Comparison of ENCODE assay signal across 1 cellular context in genomic region chr7:32891800-32892520, GRCh38.
A peak's percentile ranks its signal among the peaks of the same experiment; 100 is the strongest.
TF ChIP-seq lines count a peak whose summit lies in the region.

No MANE protein-coding gene starts in this region.

TF ChIP-seq in K562, 482 proteins besides CTCF, POLR2A, EP300 and RAD21 (continued from another document and continues in another):
- TF ChIP-seq TFE3 (CRISPR knock-in tag; IDR thresholded peaks at IDR 0.05) (no peak), IFI16 (CRISPR knock-in tag; IDR thresholded peaks at IDR 0.05) (no peak), ZBTB49 (CRISPR knock-in tag; IDR thresholded peaks at IDR 0.05; ENCODE audit: borderline replicate concordance) (no peak), ZBTB8A (IDR thresholded peaks at IDR 0.05; ENCODE audit: partially characterized antibody) (no peak), CREB1 (IDR thresholded peaks at IDR 0.05) (peak; percentile 28), CREB1 (CRISPR knock-in tag; IDR thresholded peaks at IDR 0.05) (peak; percentile 32; the same call in 1 of the 2 replicates), HINFP (tag; conservative IDR thresholded peaks at IDR 0.05; ENCODE audit: low read depth) (no peak), SMC3 (conservative IDR thresholded peaks at IDR 0.05; ENCODE audit: insufficient read depth, low read depth, low read length) (no peak), ZC3H4 (CRISPR knock-in tag; IDR thresholded peaks at IDR 0.05; ENCODE audit: borderline replicate concordance) (no peak), SMARCA4 (IDR thresholded peaks at IDR 0.05) (0 out of 2 replicates have a peak, but pooled peaks have one; percentile 4), ZNF224 (CRISPR knock-in tag; IDR thresholded peaks at IDR 0.05) (no peak), SFPQ (IDR thresholded peaks at IDR 0.05; ENCODE audit: low read depth, low read length) (no peak), TAF7 (tag; IDR thresholded peaks at IDR 0.05) (0 out of 2 replicates have a peak, but pooled peaks have one; percentile 15), POLR3G (IDR thresholded peaks at IDR 0.05; ENCODE audit: extremely low read depth, insufficient read length, insufficient replicate concordance) (no peak), HCFC1 (IDR thresholded peaks at IDR 0.05; ENCODE audit: low read depth, low read length) (no peak), ZNF232 (CRISPR knock-in tag; IDR thresholded peaks at IDR 0.05) (no peak), POLR2G (IDR thresholded peaks at IDR 0.05; ENCODE audit: low read depth, low read length) (peak; percentile 59), RFX1 (IDR thresholded peaks at IDR 0.05) (no peak), MAFK (IDR thresholded peaks at IDR 0.05; ENCODE audit: low read length) (no peak), RB1 (IDR thresholded peaks at IDR 0.05; ENCODE audit: low read depth) (peak; percentile 4; the same call in 1 of the 2 replicates), TCF15 (CRISPR knock-in tag; IDR thresholded peaks at IDR 0.05) (no peak), ZBTB7A (IDR thresholded peaks at IDR 0.05; ENCODE audit: borderline replicate concordance, control insufficient read depth, low read depth, low read length) (peak; percentile 76; the same call in 1 of the 2 replicates), BDP1 (IDR thresholded peaks at IDR 0.05; ENCODE audit: insufficient read depth, insufficient read length) (no peak), ZNF444 (CRISPR knock-in tag; IDR thresholded peaks at IDR 0.05) (no peak), TBP (optimal IDR thresholded peaks at IDR 0.05; ENCODE audit: low read depth, low read length) (peak; percentile 30), ATF6 (CRISPR knock-in tag; IDR thresholded peaks at IDR 0.05) (no peak), HNRNPK (IDR thresholded peaks at IDR 0.05; ENCODE audit: low read depth, low read length, poor library complexity, severe bottlenecking) (no peak), ZNF280B (CRISPR knock-in tag; IDR thresholded peaks at IDR 0.05) (no peak), ZNF830 (CRISPR knock-in tag; IDR thresholded peaks at IDR 0.05) (no peak), ZNF76 (CRISPR knock-in tag; IDR thresholded peaks at IDR 0.05; ENCODE audit: borderline replicate concordance) (no peak), TSC22D4 (tag; IDR thresholded peaks at IDR 0.05) (no peak), PHF8 (IDR thresholded peaks at IDR 0.05; ENCODE audit: borderline replicate concordance, low read length) (peak; percentile 52; the same call in 1 of the 2 replicates), MCM7 (IDR thresholded peaks at IDR 0.05) (no peak), ELF2 (CRISPR knock-in tag; IDR thresholded peaks at IDR 0.05) (no peak), FOXJ2 (tag; IDR thresholded peaks at IDR 0.05) (peak; percentile 48; the same call in 1 of the 2 replicates), PTBP1 (IDR thresholded peaks at IDR 0.05; ENCODE audit: low read depth, low read length) (no peak), MLLT1 (IDR thresholded peaks at IDR 0.05) (0 out of 4 replicates have a peak, but pooled peaks of 1 of the 2 experiments have one; percentile 45), EWSR1 (IDR thresholded peaks at IDR 0.05; ENCODE audit: borderline replicate concordance, low read depth, partially characterized antibody) (no peak), WHSC1 (IDR thresholded peaks at IDR 0.05; ENCODE audit: low read length) (no peak), ZNF717 (CRISPR knock-in tag; IDR thresholded peaks at IDR 0.05) (no peak), ZNF449 (CRISPR knock-in tag; IDR thresholded peaks at IDR 0.05) (no peak), SMAD2 (IDR thresholded peaks at IDR 0.05; ENCODE audit: low read depth, low read length) (no peak), MAX (CRISPR knock-in tag; IDR thresholded peaks at IDR 0.05) (no peak), NR2C2 (CRISPR knock-in tag; IDR thresholded peaks at IDR 0.05) (no peak), NR2C2 (tag; IDR thresholded peaks at IDR 0.05) (peak; percentile 93), THRAP3 (IDR thresholded peaks at IDR 0.05; ENCODE audit: borderline replicate concordance) (no peak), HEY1 (CRISPR knock-in tag; IDR thresholded peaks at IDR 0.05; ENCODE audit: borderline replicate concordance) (no peak), BRF1 (IDR thresholded peaks at IDR 0.05; ENCODE audit: borderline replicate concordance, extremely low read depth, insufficient read length) (no peak), MCM5 (IDR thresholded peaks at IDR 0.05; ENCODE audit: low read depth) (no peak)
